28 cellular contexts compared by ENCODE assay signal in genomic region chr5:91500758-91501157, GRCh38.
"Had no signal": no experiment of that assay in that cellular context is flagged by ENCODE, and none has a peak within 500 bp of the region (broad histone marks: within the 10 kb centered on the region; RNA-seq: fewer than 3 reads in every experiment).

No MANE protein-coding gene starts in this region.

- H3K4me2 ChIP-seq: neural progenitor cell had no signal

- H3K27ac ChIP-seq: left lung, neural progenitor cell, neutrophil, ovary, right atrium auricular region, skin epidermis, stomach, testis, thyroid gland, transverse colon, upper lobe of left lung, vagina had no signal

- H3K9me3 ChIP-seq: left lung, neutrophil, ovary, right atrium auricular region, stomach, testis, thyroid gland, transverse colon, upper lobe of left lung, vagina had no signal

- H3K4me3 ChIP-seq: left lung, lung, neural progenitor cell, ovary, right atrium auricular region, skin epidermis, stomach, testis, thyroid gland, transverse colon, upper lobe of left lung, vagina had no signal

- H3K4me1 ChIP-seq: left lung, right atrium auricular region, testis, thyroid gland, transverse colon, upper lobe of left lung, vagina had no signal

- FAIRE-seq: keratinocyte had no signal

- H3K27me3 ChIP-seq: left lung, neural progenitor cell, neutrophil, ovary, right atrium auricular region, stomach, testis, thyroid gland, transverse colon, upper lobe of left lung, vagina had no signal

- H3K36me3 ChIP-seq: left lung, neural progenitor cell, neutrophil, ovary, right atrium auricular region, stomach, thyroid gland, transverse colon, upper lobe of left lung, vagina had no signal

- H3K9ac ChIP-seq: neural progenitor cell had no signal

- H2AFZ ChIP-seq: neural progenitor cell had no signal

- ATAC-seq: left cardiac atrium; left lung; natural killer cell; stimulated activated naive B cell treated with anti-CD40 and anti-IgM and Interleukin-4, amounts not matched to agents 10 μg/mL and 1 μg/mL and 100 μg/mL, for 72 hours; stimulated activated naive CD8-positive, alpha-beta T cell treated with anti-CD3 and anti-CD28 coated beads, Interleukin-15, Interleukin-2, amounts not matched to agents 100 U/mL and 50 U/mL, for 24 hours had no signal

- DNase-seq: hippocampal formation; kidney glomerular epithelial cell; left cardiac atrium; left lung; mesendoderm; naive B cell; natural killer cell; nephron progenitor cell; occipital lobe; ovary; stimulated activated CD4-positive, alpha-beta T cell treated with anti-CD3 and anti-CD28 coated beads, Interleukin-12 subunit alpha, Interleukin-12 subunit beta, amount 100 ng/mL, for 4 hours; stimulated activated CD4-positive, alpha-beta T cell treated with anti-CD3 and anti-CD28 coated beads, Interleukin-15, amount 100 ng/mL, for 24 hours; stimulated activated CD4-positive, alpha-beta T cell treated with anti-CD3 and anti-CD28 coated beads, Interleukin-2, amount 100 ng/mL, for 24 hours; stimulated activated CD4-positive, alpha-beta T cell treated with anti-CD3 and anti-CD28 coated beads, Interleukin-4, amount 100 ng/mL, for 1 hour; stimulated activated naive B cell treated with anti-CD40 and anti-IgM and Interleukin-4, amounts not matched to agents 10 μg/mL and 1 μg/mL and 100 μg/mL, for 72 hours; stimulated activated naive CD8-positive, alpha-beta T cell treated with anti-CD3 and anti-CD28 coated beads, Interleukin-15, Interleukin-2, amounts not matched to agents 100 U/mL and 50 U/mL, for 24 hours; stomach; testis; thyroid gland; transverse colon; upper lobe of left lung had no signal
